Comparison of ENCODE assay signal across 1 cellular context in the genomic region with DNA sequence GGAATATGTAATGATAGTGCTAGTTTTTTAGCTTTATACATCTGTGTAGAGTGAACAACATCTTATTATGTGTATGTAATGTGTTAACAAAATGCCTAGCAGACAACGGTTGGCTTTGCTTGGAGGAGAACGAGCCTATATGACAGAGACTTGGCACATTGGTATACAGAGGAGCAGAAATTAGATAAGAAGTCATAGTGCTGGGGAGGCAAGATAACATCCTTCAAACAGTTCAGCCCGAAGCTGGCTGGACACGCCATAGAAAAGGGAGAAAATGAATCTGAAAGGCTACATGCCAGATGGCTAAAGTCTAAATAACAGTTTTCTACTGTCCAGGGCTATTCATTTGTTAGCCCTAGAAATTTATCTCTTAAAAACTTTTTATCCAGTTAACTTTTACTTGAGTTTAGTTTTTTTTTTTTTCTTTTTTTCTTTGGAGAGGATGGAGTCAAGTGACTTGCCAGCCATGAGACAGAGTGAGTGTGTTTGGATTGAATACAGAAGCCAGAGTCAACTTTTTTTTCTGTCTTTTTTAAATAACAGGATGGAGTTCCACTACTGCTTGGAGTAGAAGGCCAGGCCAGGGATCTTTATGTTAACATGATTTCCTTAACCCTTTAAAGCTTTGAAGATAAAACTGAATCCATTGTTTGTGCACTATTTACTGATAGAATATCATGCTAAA.
TF ChIP-seq lines count a peak whose summit lies in the region.

No MANE protein-coding gene starts in this region.

TF ChIP-seq in K562, 482 proteins besides CTCF, POLR2A, EP300 and RAD21 (continued from another document and continues in another):
- no peak for TF ChIP-seq ZNF77 (CRISPR knock-in tag; IDR thresholded peaks at IDR 0.05)
- TF ChIP-seq PRMT5 (CRISPR knock-in tag; IDR thresholded peaks at IDR 0.05), result no peak
- TF ChIP-seq ZC3H8 (IDR thresholded peaks at IDR 0.05), result no peak
- TF ChIP-seq ZNF146 (CRISPR knock-in tag; IDR thresholded peaks at IDR 0.05; ENCODE audit: unreplicated experiment), result no peak
- no peak for TF ChIP-seq SP2 (IDR thresholded peaks at IDR 0.05; ENCODE audit: extremely low read depth, low read depth, low read length, poor library complexity, severe bottlenecking)
- TF ChIP-seq ZNF134 (CRISPR knock-in tag; conservative IDR thresholded peaks at IDR 0.05), result no peak
- TF ChIP-seq GATAD2A (IDR thresholded peaks at IDR 0.05), result no peak
- TF ChIP-seq, protein P1, sequence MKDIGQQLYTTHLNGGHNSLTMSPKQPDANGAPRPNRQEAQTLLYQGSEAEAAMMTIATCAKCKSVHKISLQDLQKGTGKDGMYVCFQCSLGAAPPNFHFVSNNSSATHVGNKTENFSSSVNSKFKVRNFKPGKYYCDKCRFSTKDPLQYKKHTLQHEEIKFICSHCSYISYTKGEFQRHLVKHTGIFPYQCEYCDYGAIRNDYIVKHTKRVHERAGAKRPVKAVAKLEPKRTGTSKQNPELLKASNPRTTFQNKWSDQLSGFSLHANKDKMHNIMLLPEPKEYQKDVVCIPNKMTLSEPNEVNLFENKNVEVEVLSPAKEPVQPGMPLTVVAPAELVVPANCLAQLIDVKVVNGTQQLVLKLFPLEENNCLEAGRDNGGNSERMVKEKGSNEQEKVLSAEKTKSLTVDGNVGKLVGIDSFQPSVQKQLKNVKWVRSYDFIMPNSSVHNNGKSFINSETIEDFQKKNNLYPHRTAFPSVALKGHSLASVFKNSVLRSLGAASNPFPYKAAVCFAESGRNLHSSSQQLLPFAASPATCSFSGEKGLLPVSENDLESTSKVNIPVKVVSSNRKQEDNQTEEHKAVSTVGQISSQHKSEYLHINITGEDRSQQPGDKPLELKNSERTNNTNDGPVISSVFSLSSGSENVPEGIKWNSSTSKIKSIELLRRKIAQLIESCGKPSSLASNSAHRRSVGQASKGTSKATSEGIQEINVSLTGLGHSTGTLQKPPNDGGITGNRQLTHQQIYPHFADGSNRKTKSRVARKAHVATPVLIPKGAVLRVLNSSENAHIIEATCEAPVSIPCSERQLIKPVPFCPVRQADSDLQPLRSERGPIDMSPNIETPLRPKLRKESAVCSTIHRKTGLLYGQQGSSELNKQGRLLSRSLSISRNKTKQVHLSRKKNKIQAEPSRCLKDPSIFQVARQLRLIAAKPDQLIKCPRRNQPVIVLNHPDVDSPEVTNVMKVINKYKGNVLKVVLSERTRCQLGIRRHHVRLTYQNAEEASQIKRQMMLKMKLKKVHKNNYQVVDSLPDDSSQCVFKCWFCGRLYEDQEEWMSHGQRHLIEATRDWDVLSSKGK (CRISPR knock-in tag; IDR thresholded peaks at IDR 0.05), result no peak
- no peak for TF ChIP-seq ZNF354B (CRISPR knock-in tag; IDR thresholded peaks at IDR 0.05)
- TF ChIP-seq MCM5 (IDR thresholded peaks at IDR 0.05; ENCODE audit: low read depth), result no peak
- no peak for TF ChIP-seq NFRKB (IDR thresholded peaks at IDR 0.05; ENCODE audit: low read depth)
- TF ChIP-seq TRIM24 (IDR thresholded peaks at IDR 0.05), result peak in 1 of 2 experiments; percentile 13; a peak in 1 of 4 replicates
- peak; percentile 52 for TF ChIP-seq NCOR1 (IDR thresholded peaks at IDR 0.05)
- TF ChIP-seq ILK (tag; IDR thresholded peaks at IDR 0.05; ENCODE audit: borderline replicate concordance, low read depth), result no peak
- no peak for TF ChIP-seq SIN3A (IDR thresholded peaks at IDR 0.05; ENCODE audit: borderline replicate concordance in 2 of 2, control insufficient read depth in 1 of 2, low read depth in 2 of 2, low read length in 2 of 2)
- TF ChIP-seq YY1 (IDR thresholded peaks at IDR 0.05; ENCODE audit: borderline replicate concordance in 1 of 3, control insufficient read depth in 1 of 3, extremely low read depth in 1 of 3, insufficient read depth in 3 of 3, insufficient read length in 1 of 3, insufficient replicate concordance in 2 of 3, low read depth in 1 of 3, low read length in 2 of 3), result no peak
- TF ChIP-seq FOXM1 (IDR thresholded peaks at IDR 0.05; ENCODE audit: low read depth), result no peak; the same call in 1 of the 2 replicates
- TF ChIP-seq FOXM1 (CRISPR knock-in tag; IDR thresholded peaks at IDR 0.05; ENCODE audit: low read depth), result no peak
- TF ChIP-seq JUND (IDR thresholded peaks at IDR 0.05; ENCODE audit: borderline replicate concordance, low read depth, low read length), result peak; percentile 22; the same call in 1 of the 2 replicates
- TF ChIP-seq JUND (tag; IDR thresholded peaks at IDR 0.05; ENCODE audit: borderline replicate concordance, low read depth, low read length), result no peak; the same call in 2 of the 3 replicates
- peak; percentile 24 for TF ChIP-seq MEIS2 (IDR thresholded peaks at IDR 0.05; ENCODE audit: partially characterized antibody)
- TF ChIP-seq, protein P2, sequence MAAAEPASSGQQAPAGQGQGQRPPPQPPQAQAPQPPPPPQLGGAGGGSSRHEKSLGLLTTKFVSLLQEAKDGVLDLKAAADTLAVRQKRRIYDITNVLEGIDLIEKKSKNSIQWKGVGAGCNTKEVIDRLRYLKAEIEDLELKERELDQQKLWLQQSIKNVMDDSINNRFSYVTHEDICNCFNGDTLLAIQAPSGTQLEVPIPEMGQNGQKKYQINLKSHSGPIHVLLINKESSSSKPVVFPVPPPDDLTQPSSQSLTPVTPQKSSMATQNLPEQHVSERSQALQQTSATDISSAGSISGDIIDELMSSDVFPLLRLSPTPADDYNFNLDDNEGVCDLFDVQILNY (CRISPR knock-in tag; IDR thresholded peaks at IDR 0.05), result no peak
- TF ChIP-seq ZNF644 (tag; IDR thresholded peaks at IDR 0.05; ENCODE audit: low read depth), result no peak
- no peak for TF ChIP-seq GTF2F1 (IDR thresholded peaks at IDR 0.05; ENCODE audit: low read depth, low read length)
- TF ChIP-seq, protein P3, sequence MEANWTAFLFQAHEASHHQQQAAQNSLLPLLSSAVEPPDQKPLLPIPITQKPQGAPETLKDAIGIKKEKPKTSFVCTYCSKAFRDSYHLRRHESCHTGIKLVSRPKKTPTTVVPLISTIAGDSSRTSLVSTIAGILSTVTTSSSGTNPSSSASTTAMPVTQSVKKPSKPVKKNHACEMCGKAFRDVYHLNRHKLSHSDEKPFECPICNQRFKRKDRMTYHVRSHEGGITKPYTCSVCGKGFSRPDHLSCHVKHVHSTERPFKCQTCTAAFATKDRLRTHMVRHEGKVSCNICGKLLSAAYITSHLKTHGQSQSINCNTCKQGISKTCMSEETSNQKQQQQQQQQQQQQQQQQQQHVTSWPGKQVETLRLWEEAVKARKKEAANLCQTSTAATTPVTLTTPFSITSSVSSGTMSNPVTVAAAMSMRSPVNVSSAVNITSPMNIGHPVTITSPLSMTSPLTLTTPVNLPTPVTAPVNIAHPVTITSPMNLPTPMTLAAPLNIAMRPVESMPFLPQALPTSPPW (CRISPR knock-in tag; IDR thresholded peaks at IDR 0.05), result no peak
- TF ChIP-seq PYGO2 (tag; IDR thresholded peaks at IDR 0.05), result no peak
- TF ChIP-seq, protein P4, sequence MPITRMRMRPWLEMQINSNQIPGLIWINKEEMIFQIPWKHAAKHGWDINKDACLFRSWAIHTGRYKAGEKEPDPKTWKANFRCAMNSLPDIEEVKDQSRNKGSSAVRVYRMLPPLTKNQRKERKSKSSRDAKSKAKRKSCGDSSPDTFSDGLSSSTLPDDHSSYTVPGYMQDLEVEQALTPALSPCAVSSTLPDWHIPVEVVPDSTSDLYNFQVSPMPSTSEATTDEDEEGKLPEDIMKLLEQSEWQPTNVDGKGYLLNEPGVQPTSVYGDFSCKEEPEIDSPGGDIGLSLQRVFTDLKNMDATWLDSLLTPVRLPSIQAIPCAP (CRISPR knock-in tag; IDR thresholded peaks at IDR 0.05; ENCODE audit: borderline replicate concordance), result no peak
- TF ChIP-seq, protein P5, sequence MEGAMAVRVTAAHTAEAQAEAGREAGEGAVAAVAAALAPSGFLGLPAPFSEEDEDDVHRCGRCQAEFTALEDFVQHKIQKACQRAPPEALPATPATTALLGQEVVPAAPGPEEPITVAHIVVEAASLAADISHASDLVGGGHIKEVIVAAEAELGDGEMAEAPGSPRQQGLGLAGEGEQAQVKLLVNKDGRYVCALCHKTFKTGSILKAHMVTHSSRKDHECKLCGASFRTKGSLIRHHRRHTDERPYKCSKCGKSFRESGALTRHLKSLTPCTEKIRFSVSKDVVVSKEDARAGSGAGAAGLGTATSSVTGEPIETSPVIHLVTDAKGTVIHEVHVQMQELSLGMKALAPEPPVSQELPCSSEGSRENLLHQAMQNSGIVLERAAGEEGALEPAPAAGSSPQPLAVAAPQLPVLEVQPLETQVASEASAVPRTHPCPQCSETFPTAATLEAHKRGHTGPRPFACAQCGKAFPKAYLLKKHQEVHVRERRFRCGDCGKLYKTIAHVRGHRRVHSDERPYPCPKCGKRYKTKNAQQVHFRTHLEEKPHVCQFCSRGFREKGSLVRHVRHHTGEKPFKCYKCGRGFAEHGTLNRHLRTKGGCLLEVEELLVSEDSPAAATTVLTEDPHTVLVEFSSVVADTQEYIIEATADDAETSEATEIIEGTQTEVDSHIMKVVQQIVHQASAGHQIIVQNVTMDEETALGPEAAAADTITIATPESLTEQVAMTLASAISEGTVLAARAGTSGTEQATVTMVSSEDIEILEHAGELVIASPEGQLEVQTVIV (CRISPR knock-in tag; IDR thresholded peaks at IDR 0.05; ENCODE audit: borderline replicate concordance), result no peak
- TF ChIP-seq ZNF444 (CRISPR knock-in tag; IDR thresholded peaks at IDR 0.05), result no peak
- TF ChIP-seq NCOA2 (IDR thresholded peaks at IDR 0.05; ENCODE audit: partially characterized antibody in 2 of 2), result no peak
- TF ChIP-seq L3MBTL2 (IDR thresholded peaks at IDR 0.05), result no peak
- no peak for TF ChIP-seq CEBPB (tag; IDR thresholded peaks at IDR 0.05)
- TF ChIP-seq CBFA2T2 (conservative IDR thresholded peaks at IDR 0.05), result peak; percentile 70
- TF ChIP-seq, protein P6, sequence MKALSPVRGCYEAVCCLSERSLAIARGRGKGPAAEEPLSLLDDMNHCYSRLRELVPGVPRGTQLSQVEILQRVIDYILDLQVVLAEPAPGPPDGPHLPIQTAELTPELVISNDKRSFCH (CRISPR knock-in tag; IDR thresholded peaks at IDR 0.05), result no peak
- TF ChIP-seq, protein P6 (tag; IDR thresholded peaks at IDR 0.05), result no peak
- no peak for TF ChIP-seq FOXK2 (conservative IDR thresholded peaks at IDR 0.05 in 1 of 2, IDR thresholded peaks at IDR 0.05 in 1 of 2; ENCODE audit: low read depth in 2 of 2)
- TF ChIP-seq ARID1B (IDR thresholded peaks at IDR 0.05), result peak; percentile 83
- no peak for TF ChIP-seq ZNF551 (CRISPR knock-in tag; IDR thresholded peaks at IDR 0.05)
- no peak for TF ChIP-seq SMC3 (conservative IDR thresholded peaks at IDR 0.05; ENCODE audit: insufficient read depth, low read depth, low read length)
- peak; percentile 48; the same call in 1 of the 2 replicates for TF ChIP-seq SMARCA4 (IDR thresholded peaks at IDR 0.05)
- no peak for TF ChIP-seq CCAR2 (IDR thresholded peaks at IDR 0.05; ENCODE audit: low read depth, low read length)
- no peak for TF ChIP-seq CXXC5 (CRISPR knock-in tag; IDR thresholded peaks at IDR 0.05)
- no peak for TF ChIP-seq JUN (IDR thresholded peaks at IDR 0.05; ENCODE audit: borderline replicate concordance, low read depth, low read length)
- TF ChIP-seq JUN (CRISPR knock-in tag; IDR thresholded peaks at IDR 0.05; ENCODE audit: borderline replicate concordance), result no peak
- TF ChIP-seq TEAD2 (tag; IDR thresholded peaks at IDR 0.05), result no peak
- TF ChIP-seq, protein P7, sequence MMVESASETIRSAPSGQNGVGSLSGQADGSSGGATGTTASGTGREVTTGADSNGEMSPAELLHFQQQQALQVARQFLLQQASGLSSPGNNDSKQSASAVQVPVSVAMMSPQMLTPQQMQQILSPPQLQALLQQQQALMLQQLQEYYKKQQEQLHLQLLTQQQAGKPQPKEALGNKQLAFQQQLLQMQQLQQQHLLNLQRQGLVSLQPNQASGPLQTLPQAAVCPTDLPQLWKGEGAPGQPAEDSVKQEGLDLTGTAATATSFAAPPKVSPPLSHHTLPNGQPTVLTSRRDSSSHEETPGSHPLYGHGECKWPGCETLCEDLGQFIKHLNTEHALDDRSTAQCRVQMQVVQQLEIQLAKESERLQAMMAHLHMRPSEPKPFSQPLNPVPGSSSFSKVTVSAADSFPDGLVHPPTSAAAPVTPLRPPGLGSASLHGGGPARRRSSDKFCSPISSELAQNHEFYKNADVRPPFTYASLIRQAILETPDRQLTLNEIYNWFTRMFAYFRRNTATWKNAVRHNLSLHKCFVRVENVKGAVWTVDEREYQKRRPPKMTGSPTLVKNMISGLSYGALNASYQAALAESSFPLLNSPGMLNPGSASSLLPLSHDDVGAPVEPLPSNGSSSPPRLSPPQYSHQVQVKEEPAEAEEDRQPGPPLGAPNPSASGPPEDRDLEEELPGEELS (CRISPR knock-in tag; IDR thresholded peaks at IDR 0.05; ENCODE audit: borderline replicate concordance), result no peak
- no peak for TF ChIP-seq WHSC1 (IDR thresholded peaks at IDR 0.05; ENCODE audit: low read length)
- TF ChIP-seq, protein P8, sequence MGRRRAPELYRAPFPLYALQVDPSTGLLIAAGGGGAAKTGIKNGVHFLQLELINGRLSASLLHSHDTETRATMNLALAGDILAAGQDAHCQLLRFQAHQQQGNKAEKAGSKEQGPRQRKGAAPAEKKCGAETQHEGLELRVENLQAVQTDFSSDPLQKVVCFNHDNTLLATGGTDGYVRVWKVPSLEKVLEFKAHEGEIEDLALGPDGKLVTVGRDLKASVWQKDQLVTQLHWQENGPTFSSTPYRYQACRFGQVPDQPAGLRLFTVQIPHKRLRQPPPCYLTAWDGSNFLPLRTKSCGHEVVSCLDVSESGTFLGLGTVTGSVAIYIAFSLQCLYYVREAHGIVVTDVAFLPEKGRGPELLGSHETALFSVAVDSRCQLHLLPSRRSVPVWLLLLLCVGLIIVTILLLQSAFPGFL (CRISPR knock-in tag; IDR thresholded peaks at IDR 0.05), result no peak
- TF ChIP-seq ZNF174 (CRISPR knock-in tag; IDR thresholded peaks at IDR 0.05), result no peak
- no peak for TF ChIP-seq ZNF589 (CRISPR knock-in tag; IDR thresholded peaks at IDR 0.05; ENCODE audit: low read depth)
- no peak for TF ChIP-seq TGIF2 (CRISPR knock-in tag; IDR thresholded peaks at IDR 0.05)
- TF ChIP-seq ZNF764 (CRISPR knock-in tag; IDR thresholded peaks at IDR 0.05; ENCODE audit: low read depth), result no peak
- TF ChIP-seq EHMT2 (IDR thresholded peaks at IDR 0.05), result 0 out of 2 replicates have a peak, but pooled peaks have one; percentile 23
- TF ChIP-seq, protein P9, sequence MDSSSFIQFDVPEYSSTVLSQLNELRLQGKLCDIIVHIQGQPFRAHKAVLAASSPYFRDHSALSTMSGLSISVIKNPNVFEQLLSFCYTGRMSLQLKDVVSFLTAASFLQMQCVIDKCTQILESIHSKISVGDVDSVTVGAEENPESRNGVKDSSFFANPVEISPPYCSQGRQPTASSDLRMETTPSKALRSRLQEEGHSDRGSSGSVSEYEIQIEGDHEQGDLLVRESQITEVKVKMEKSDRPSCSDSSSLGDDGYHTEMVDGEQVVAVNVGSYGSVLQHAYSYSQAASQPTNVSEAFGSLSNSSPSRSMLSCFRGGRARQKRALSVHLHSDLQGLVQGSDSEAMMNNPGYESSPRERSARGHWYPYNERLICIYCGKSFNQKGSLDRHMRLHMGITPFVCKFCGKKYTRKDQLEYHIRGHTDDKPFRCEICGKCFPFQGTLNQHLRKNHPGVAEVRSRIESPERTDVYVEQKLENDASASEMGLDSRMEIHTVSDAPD (CRISPR knock-in tag; IDR thresholded peaks at IDR 0.05), result no peak
